ENCODE assay signal across 1 cellular context in the genomic region with DNA sequence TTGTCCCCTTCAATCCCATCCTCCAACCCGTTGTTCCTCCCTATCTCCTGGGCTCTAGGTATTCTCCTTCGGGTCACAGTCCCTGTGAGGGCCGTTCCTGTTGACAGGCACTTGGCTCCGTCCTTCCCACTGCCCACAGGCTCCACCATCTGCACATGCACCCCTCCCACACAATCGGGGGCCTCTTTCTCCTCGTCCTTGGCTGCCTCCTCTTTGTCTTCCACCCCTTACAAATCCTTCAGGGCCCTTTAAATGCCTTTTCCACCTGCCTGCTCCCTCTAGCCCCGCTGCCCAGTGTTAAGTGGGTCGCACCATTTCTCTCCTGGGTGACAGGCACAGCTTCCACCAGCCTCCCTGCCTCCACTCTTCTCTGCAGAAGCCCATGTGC.
TF ChIP-seq lines count a peak whose summit lies in the region.

No MANE protein-coding gene starts in this region.

TF ChIP-seq in H1, 55 proteins besides CTCF, POLR2A, EP300 and RAD21:
- no peak for TF ChIP-seq TAF1 (IDR thresholded peaks at IDR 0.05; ENCODE audit: low read depth, low read length)
- TF ChIP-seq ASH2L (IDR thresholded peaks at IDR 0.05; ENCODE audit: low read length): no peak
- TF ChIP-seq SAP30 (IDR thresholded peaks at IDR 0.05; ENCODE audit: insufficient read depth, insufficient replicate concordance, low read length): no peak
